Comparison of ENCODE assay signal across 8 cellular contexts in genomic region chr1:154870117-154870571, GRCh38. TPM values are rescaled to one million over a fixed set of nuclear protein-coding genes. Genes with fewer than 3 reads are reported as not detected.
A peak's percentile ranks its signal among the peaks of the same experiment; 100 is the strongest.
DNase-seq lines count a peak whose midpoint lies in the region; ATAC-seq and TF ChIP-seq lines count a peak whose summit lies in the region.

Gene KCNN3, minus strand, starts transcription at chr1:154870281. Its CDS starts 317 bp downstream, at chr1:154869964.

- H3K27ac ChIP-seq in left ventricle myocardium inferior (replicated peaks) (peak within 1 kb of the TSS; percentile 59), prostate gland (no peak within 1 kb of the TSS), uterus (peak within 1 kb of the TSS; percentile 62 to 72)

- under 1% methylated on average over 17 of the region's 17 CpGs for WGBS in prostate gland

- H3K27me3 ChIP-seq in left ventricle myocardium inferior (ENCODE audit: low read depth) (no peaks in the 10 kb centered on the region), prostate gland (replicated peaks; ENCODE audit: insufficient read depth) (no peaks in the 10 kb centered on the region), uterus (no peaks in the 10 kb centered on the region)

- peak; percentile 76 for ATAC-seq in HG02588 (IDR thresholded peaks at IDR 0.05; ENCODE audit: unreplicated experiment)

- H3K36me3 ChIP-seq in left ventricle myocardium inferior (no peaks in the 10 kb centered on the region), prostate gland (no peaks in the 10 kb centered on the region), uterus (no peaks in the 10 kb centered on the region)

- H3K9me3 ChIP-seq in left ventricle myocardium inferior (replicated peaks) (no peaks in the 10 kb centered on the region), prostate gland (no peaks in the 10 kb centered on the region), uterus (no peaks in the 10 kb centered on the region)

- intact Hi-C loops in left ventricle myocardium inferior (cut with micrococcal nuclease) = loop anchor here (10.0 kb wide), 1 partner anchor 105 kb away; no protein-coding TSS in a partner anchor
- intact Hi-C loops in prostate gland (cut with DNase I) = no loop called here
- intact Hi-C loops in uterus (cut with DNase I; ENCODE audit: low total_unique reads) = no loop called here

- TF ChIP-seq POLR2A in prostate gland (IDR thresholded peaks at IDR 0.05) (peak; percentile 68), uterus (IDR thresholded peaks at IDR 0.05) (peak; percentile 71 to 96)

- peaks cover 50% of the 10 kb centered on the region for H3K4me1 ChIP-seq in left ventricle myocardium inferior
- H3K4me1 ChIP-seq in prostate gland (replicated peaks) = no peaks in the 10 kb centered on the region
- H3K4me1 ChIP-seq in uterus = peaks cover 0 to 10% of the 10 kb centered on the region in 2 donors

- DNase-seq in GM10266 (ENCODE audit: extremely low spot score) (peak; percentile 95), NCI-H1092 treated with DMSO at 0.1 percent for 48 hours (lab: John Stamatoyannopoulos, UW) (peak; percentile 92), SKM-1 treated with dmso at 0.1 percent for 144 hours (lab: John Stamatoyannopoulos, UW; ENCODE audit: unreplicated experiment) (peak; percentile 74), amniotic epithelial cell (ENCODE audit: low read depth) (peak; percentile 83), left ventricle myocardium inferior (peak; percentile 94), prostate gland (ENCODE audit: low spot score) (peak; percentile 83), uterus (peak; percentile 96 to 98)

- TF ChIP-seq CTCF in GM10266 (IDR thresholded peaks at IDR 0.05; ENCODE audit: control insufficient read depth, insufficient read depth, low read depth, missing control alignments) = no peak
- no peak for TF ChIP-seq CTCF in left ventricle myocardium inferior (IDR thresholded peaks at IDR 0.05; ENCODE audit: borderline replicate concordance)
- TF ChIP-seq CTCF in prostate gland (IDR thresholded peaks at IDR 0.05) = peak in 1 of 4 experiments; percentile 17
- peak in 2 of 4 experiments; percentile 6 for TF ChIP-seq CTCF in uterus (IDR thresholded peaks at IDR 0.05)

- peak within 1 kb of the TSS; percentile 71 for H3K4me3 ChIP-seq in left ventricle myocardium inferior
- H3K4me3 ChIP-seq in prostate gland = peak within 1 kb of the TSS; percentile 5 to 23
- H3K4me3 ChIP-seq in uterus = peak within 1 kb of the TSS; percentile 54 to 66

RNA-seq across cellular contexts. Expression of gene KCNN3, which starts in this region (rescaled TPM):
- total RNA-seq in left ventricle myocardium inferior (4.8 TPM), prostate gland (1 to 10 TPM; 1.2 to 3.0 TPM), uterus (10 to 100 TPM in 3 of 4 donors, 1 to 10 TPM in 1; 7.1 to 35.5 (median 12.1) TPM)

Comparison
In these comparisons a context has a peak if more than half of its experiments do, and no peak if none do; other contexts are left out.
1. H3K27ac ChIP-seq: peak in left ventricle myocardium inferior (single experiment) and uterus (2 of 2); none in prostate gland (0 of 2).
2. H3K4me3 ChIP-seq: peak in every context shown above with its lines; median percentile 71 in left ventricle myocardium inferior; 60 in uterus; 14 in prostate gland.
3. Peak in every context shown above with its lines, with median percentiles within 50 percentile points of each other: DNase-seq.